In genomic region chr2:64608867-64609228, GRCh38 we compare ENCODE assay signal across 8 cellular contexts. TPM values are rescaled to one million over a fixed set of nuclear protein-coding genes. Genes with fewer than 3 reads are reported as not detected.
DNase-seq lines count a peak whose midpoint lies in the region; ATAC-seq and TF ChIP-seq lines count a peak whose summit lies in the region.

No MANE protein-coding gene starts in this region.

- DNase-seq in T-helper 2 cell treated with Interferon-gamma antibody and Interleukin-4, amounts not matched to agents 5 μg/mL and 100 μg/mL, for 36 hours (ENCODE audit: low spot score): no peak
- DNase-seq in T-helper 2 cell (no peak), Panc1 (ENCODE audit: low read depth, low spot score) (no peak), heart right ventricle (no peak), caudate nucleus (lab: John Stamatoyannopoulos, UW) (no peak)
- DNase-seq in activated CD4-positive, CD25-positive, alpha-beta regulatory T cell (lab: John Stamatoyannopoulos, UW): no peak

- in situ Hi-C loops in Panc1 (cut with HindIII; ENCODE audit: low pct_unique_long_range_greater_than_20kb, low sequenced_read_pairs): no loop called here

- ATAC-seq in Panc1 (peak; percentile 57), heart right ventricle (peak; percentile 3 to 38 (median 13)), SK-N-SH treated with all-trans-retinoic acid at 6 μM for 48 hours (no peak)

- H3K36me3 Mint-ChIP-seq in T-helper 2 cell treated with Interferon-gamma antibody and Interleukin-4, amounts not matched to agents 5 μg/mL and 100 μg/mL, for 36 hours (ENCODE audit: low read depth): no peaks in the 10 kb centered on the region

- BruUV-seq in Panc1 (replicated peaks; lab: Mats Ljungman, UMichigan): no TSS peak

- POLR2A ChIA-PET in Panc1 (lab: Charles Lee): no interaction called here

- TF ChIP-seq CTCF in Panc1 (IDR thresholded peaks at IDR 0.05): no peak
- TF ChIP-seq CTCF in heart right ventricle (IDR thresholded peaks at IDR 0.05): no peak

- H3K4me1 ChIP-seq in Panc1 (ENCODE audit: control insufficient read depth, insufficient read depth, low read length) (no peaks in the 10 kb centered on the region; the same call in 1 of the 2 replicates), heart right ventricle (peaks cover 0 to 34% (median 15%) of the 10 kb centered on the region in 9 donors)

- H3K9me3 ChIP-seq in Panc1 (ENCODE audit: control insufficient read depth, insufficient read depth, low read depth, low read length): no peaks in the 10 kb centered on the region
- peaks cover 0 to 4% (median 0%) of the 10 kb centered on the region in 11 donors for H3K9me3 ChIP-seq in heart right ventricle

- H3K27me3 Mint-ChIP-seq in T-helper 2 cell treated with Interferon-gamma antibody and Interleukin-4, amounts not matched to agents 5 μg/mL and 100 μg/mL, for 36 hours (ENCODE audit: low read depth): peaks cover 15% of the 10 kb centered on the region

- intact Hi-C loops in Panc1 (cut with micrococcal nuclease; ENCODE audit: unreplicated experiment) (no loop called here), heart right ventricle (cut with DNase I) (loop anchor here in 6 of 10 donors (2.0 to 5.0 kb wide), 5 partner anchors 33 to 263 kb away; no protein-coding TSS in a partner anchor)

- no peaks in the 10 kb centered on the region for H3K27me3 ChIP-seq in Panc1 (ENCODE audit: control insufficient read depth, insufficient read depth, low read length)
- no peaks in the 10 kb centered on the region for H3K27me3 ChIP-seq in heart right ventricle

- WGBS in heart right ventricle, 2 donors: 18% methylated on average over 15 to 20 of the region's 20 CpGs

- CTCF ChIA-PET in Panc1 (lab: Charles Lee): no interaction called here

- peaks cover 11% of the 10 kb centered on the region for H3K9me3 Mint-ChIP-seq in T-helper 2 cell treated with Interferon-gamma antibody and Interleukin-4, amounts not matched to agents 5 μg/mL and 100 μg/mL, for 36 hours

- peaks cover 35% of the 10 kb centered on the region for H3K4me1 Mint-ChIP-seq in T-helper 2 cell treated with Interferon-gamma antibody and Interleukin-4, amounts not matched to agents 5 μg/mL and 100 μg/mL, for 36 hours (ENCODE audit: low read depth)

- peak overlapping the region; percentile 85 for H3K27ac Mint-ChIP-seq in T-helper 2 cell treated with Interferon-gamma antibody and Interleukin-4, amounts not matched to agents 5 μg/mL and 100 μg/mL, for 36 hours

- peak overlapping the region; percentile 68 for H3K4me3 Mint-ChIP-seq in T-helper 2 cell treated with Interferon-gamma antibody and Interleukin-4, amounts not matched to agents 5 μg/mL and 100 μg/mL, for 36 hours

- peak overlapping the region; percentile 51; the same call in 1 of the 2 replicates for H3K27ac ChIP-seq in Panc1 (ENCODE audit: low read length)
- H3K27ac ChIP-seq in heart right ventricle: peak overlapping the region in 9 of 10 donors; percentile 59 to 92 (median 83)
- H3K27ac ChIP-seq in skin epidermis: peak overlapping the region; percentile 34 to 90 (median 84)
- H3K27ac ChIP-seq in caudate nucleus (ENCODE audit: low read depth, low read length): no peak overlapping the region

- H3K36me3 ChIP-seq in Panc1 (ENCODE audit: control insufficient read depth, insufficient read depth, low read length) (no peaks in the 10 kb centered on the region), heart right ventricle (no peaks in the 10 kb centered on the region)

- peak overlapping the region; percentile 48 to 50 for H3K4me3 ChIP-seq in Panc1 (ENCODE audit: low read depth in 2 of 2, low read length in 2 of 2)
- peak overlapping the region in 9 of 10 donors; percentile 58 to 79 (median 66) for H3K4me3 ChIP-seq in heart right ventricle
- H3K4me3 ChIP-seq in skin epidermis: peak overlapping the region; percentile 34 to 51 (median 45)

TF ChIP-seq in SK-N-SH treated with all-trans-retinoic acid at 6 μM for 48 hours, 23 proteins besides CTCF, POLR2A, EP300 and RAD21:
- TF ChIP-seq POU6F1 (CRISPR knock-in tag; IDR thresholded peaks at IDR 0.05; ENCODE audit: borderline replicate concordance, low read depth) (no peak), TCF4 (CRISPR knock-in tag; IDR thresholded peaks at IDR 0.05; ENCODE audit: borderline replicate concordance) (no peak), OSR1 (CRISPR knock-in tag; IDR thresholded peaks at IDR 0.05) (no peak), ESRRG (CRISPR knock-in tag; IDR thresholded peaks at IDR 0.05) (no peak), ZNF8 (CRISPR knock-in tag; IDR thresholded peaks at IDR 0.05) (no peak)

RNA-seq across cellular contexts. Expression of gene SERTAD2, which starts 44.9 kb away (rescaled TPM):
- total RNA-seq in Panc1 (2021; ENCODE audit: unreplicated experiment) (24.3 TPM), heart right ventricle (10 to 100 TPM; 11.3 to 20.9 (median 16.6) TPM)
- 16.4 TPM for polyA plus RNA-seq in Panc1 (2012; ENCODE audit: insufficient read length)
- polyA plus RNA-seq in heart right ventricle: 1 to 10 TPM; 5.6 to 6.3 TPM
